ENCODE assay signal across 13 cellular contexts in the genomic region with DNA sequence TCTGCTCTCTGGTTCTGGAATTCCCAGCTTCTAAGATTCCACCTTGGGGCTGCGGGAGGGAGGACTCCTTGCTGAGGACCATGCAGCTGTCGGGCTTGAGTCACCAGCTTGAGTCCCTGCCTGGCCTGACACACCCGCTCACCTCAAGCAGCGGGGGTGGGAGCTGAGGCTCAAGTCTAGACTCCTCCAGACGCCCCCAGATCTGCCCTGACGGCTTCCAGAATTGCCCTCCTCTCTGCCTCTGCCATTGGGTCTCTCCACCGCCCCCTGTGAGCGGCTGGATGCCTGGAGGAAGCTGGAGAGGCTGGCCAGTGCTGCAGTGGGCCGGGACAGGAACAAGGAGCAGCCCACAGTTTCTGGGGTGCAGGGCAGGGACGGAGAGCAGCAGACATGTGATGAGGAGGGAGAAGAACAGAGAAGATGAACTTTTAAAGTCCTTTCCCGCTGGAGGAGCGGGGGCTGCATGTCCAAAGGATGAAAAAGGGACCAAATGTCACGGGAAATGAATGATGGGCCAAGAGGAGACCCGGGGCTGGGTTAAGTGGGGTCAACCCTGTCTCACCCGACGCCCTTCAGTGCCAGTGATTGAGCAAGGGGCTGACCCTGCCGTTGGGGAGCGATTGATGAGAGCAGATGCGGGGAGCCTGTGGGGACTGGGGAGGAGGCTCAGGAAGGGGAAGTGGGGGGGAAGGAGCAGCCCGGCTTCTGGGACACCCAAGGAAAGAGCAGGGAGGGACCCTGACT. TPM values are rescaled to one million over a fixed set of nuclear protein-coding genes. Genes with fewer than 3 reads are reported as not detected.
DNase-seq lines count a peak whose midpoint lies in the region; ATAC-seq, FAIRE-seq and TF ChIP-seq lines count a peak whose summit lies in the region.
"Had no signal": no experiment of that assay in that cellular context is flagged by ENCODE, and none has a peak within 500 bp of the region (broad histone marks: within the 10 kb centered on the region; RNA-seq: fewer than 3 reads in every experiment).

No MANE protein-coding gene starts in this region.

- TF ChIP-seq CTCF in fibroblast of lung (conservative IDR thresholded peaks at IDR 0.05 in 1 of 2, IDR thresholded peaks at IDR 0.05 in 1 of 2; ENCODE audit: low read depth in 1 of 2, low read length in 2 of 2), result peak; percentile 12 to 36

- intact Hi-C loops in sciatic nerve (cut with DNase I), result loop anchor here (10.0 kb wide), 1 partner anchor 173 kb away; the partner anchor contains the start of gene NTRK1

- H4K20me1 ChIP-seq in fibroblast of lung (ENCODE audit: control insufficient read depth, extremely low read depth, insufficient read depth, low read length), result no peaks in the 10 kb centered on the region

- H3K9me3 ChIP-seq in fibroblast of lung (ENCODE audit: control insufficient read depth, insufficient read depth, low read depth, low read length), result no peaks in the 10 kb centered on the region

- no peak overlapping the region for H2AFZ ChIP-seq in fibroblast of lung (ENCODE audit: low read length)

- peak; percentile 20 for ATAC-seq in sciatic nerve
- ATAC-seq: stimulated activated effector memory CD8-positive, alpha-beta T cell treated with anti-CD3 and anti-CD28 coated beads, Interleukin-12 subunit alpha, Interleukin-12 subunit beta, amount 100 ng/mL, for 72 hours had no signal

- H3K27me3 ChIP-seq in fibroblast of lung (ENCODE audit: control insufficient read depth, insufficient read depth, low read length), result no peaks in the 10 kb centered on the region

- H3K4me3 ChIP-seq in fibroblast of lung (replicated peaks in 1 of 4; ENCODE audit: control extremely low read depth in 1 of 4, insufficient read depth in 1 of 4, low read depth in 3 of 4, low read length in 4 of 4), result no peak overlapping the region

- FAIRE-seq in GM12891 (lab: Jason Lieb, UNC), result no peak
- FAIRE-seq: GM18507 had no signal

- TF ChIP-seq POLR2A in GM12891 (IDR thresholded peaks at IDR 0.05; ENCODE audit: low read depth, low read length), result no peak

- H3K79me2 ChIP-seq in fibroblast of lung (ENCODE audit: control insufficient read depth, insufficient read depth, low read length), result no peaks in the 10 kb centered on the region

- no peaks in the 10 kb centered on the region for H3K36me3 ChIP-seq in fibroblast of lung (ENCODE audit: control insufficient read depth, insufficient read depth, low read length)

- H3K27ac ChIP-seq in fibroblast of lung (ENCODE audit: insufficient read depth, low read length), result no peak overlapping the region
- H3K27ac ChIP-seq: 22Rv1 had no signal

- no peak overlapping the region for H3K9ac ChIP-seq in fibroblast of lung (ENCODE audit: insufficient read depth, low read length)

- DNase-seq in DMS 273 (lab: John Stamatoyannopoulos, UW; ENCODE audit: unreplicated experiment) (peak; percentile 55), DMS 273 treated with DMSO at 0.1 percent for 48 hours (lab: John Stamatoyannopoulos, UW) (no peak), RKO (ENCODE audit: low spot score) (peak; percentile 59), fibroblast of lung (ENCODE audit: low read depth in 2 of 2) (peak in 1 of 2 donors; percentile 69), sciatic nerve (ENCODE audit: low spot score) (no peak), epidermal melanocyte (ENCODE audit: insufficient read length, low spot score) (no peak), NCI-H345 (lab: John Stamatoyannopoulos, UW) (no peak), GM12891 (ENCODE audit: insufficient read length, low spot score) (no peak)
- DNase-seq: NCI-H1105 treated with DMSO at 0.1 percent for 48 hours, T-helper 2 cell had no signal

- peaks cover 15% of the 10 kb centered on the region for H3K4me1 ChIP-seq in fibroblast of lung (ENCODE audit: control insufficient read depth, extremely low read depth, insufficient read depth, low read length)

- no peak overlapping the region for H3K4me2 ChIP-seq in fibroblast of lung (ENCODE audit: extremely low read depth, insufficient read depth, low read length)

TF ChIP-seq in GM12891, 5 proteins besides CTCF, POLR2A, EP300 and RAD21:
- TF ChIP-seq POLR2AphosphoS5 (IDR thresholded peaks at IDR 0.05; ENCODE audit: low read depth, low read length) (no peak), POU2F2 (IDR thresholded peaks at IDR 0.05; ENCODE audit: low read depth, low read length) (no peak), PAX5 (IDR thresholded peaks at IDR 0.05; ENCODE audit: insufficient read depth, low read length, severe bottlenecking) (no peak), TAF1 (IDR thresholded peaks at IDR 0.05; ENCODE audit: low read depth, low read length) (no peak), SPI1 (IDR thresholded peaks at IDR 0.05; ENCODE audit: low read depth, low read length) (no peak; the same call in 1 of the 2 replicates)
TF ChIP-seq in GM12891: peak in this region for 0.

RNA-seq across cellular contexts. Expression of gene CRABP2, which starts 13.5 kb away (rescaled TPM):
- total RNA-seq in fibroblast of lung (33.4 and 70.4 TPM in 2 replicates), sciatic nerve (40.0 TPM)
- polyA plus RNA-seq in fibroblast of lung, result 48.9 and 184 TPM in 2 replicates
- 130 and 416 TPM in 2 replicates for polyA plus RNA-seq in fibroblast of lung (2012)
- polyA minus RNA-seq in fibroblast of lung (ENCODE audit: low replicate concordance), result 25.3 and 53.9 TPM in 2 replicates
- 0.18 TPM for polyA plus RNA-seq in GM12891 (2012; ENCODE audit: low read depth, missing spikeins)

RNA-seq across cellular contexts. Expression of gene NES, which starts 14.6 kb away (rescaled TPM):
- total RNA-seq in fibroblast of lung (44.2 and 87.4 TPM in 2 replicates), sciatic nerve (126 TPM)
- polyA plus RNA-seq in fibroblast of lung, result 23.0 and 34.6 TPM in 2 replicates
- 176 and 247 TPM in 2 replicates for polyA plus RNA-seq in fibroblast of lung (2012)
- 82.1 and 135 TPM in 2 replicates for polyA minus RNA-seq in fibroblast of lung (ENCODE audit: low replicate concordance)
- polyA plus RNA-seq in GM12891 (2012; ENCODE audit: low read depth, missing spikeins), result 0.01 TPM

RNA-seq across cellular contexts. Expression of gene METTL25B, which starts 36.4 kb away (rescaled TPM):
- 12.6 and 17.3 TPM in 2 replicates for total RNA-seq in fibroblast of lung
- polyA plus RNA-seq in fibroblast of lung, result 5.5 and 6.4 TPM in 2 replicates
- polyA plus RNA-seq in fibroblast of lung (2012), result 8.4 and 10.4 TPM in 2 replicates
- 13.9 and 23.2 TPM in 2 replicates for polyA minus RNA-seq in fibroblast of lung (ENCODE audit: low replicate concordance)
- 35.9 TPM for total RNA-seq in sciatic nerve
- polyA plus RNA-seq in GM12891 (2012; ENCODE audit: low read depth, missing spikeins), result 17.7 TPM

RNA-seq across cellular contexts. Expression of gene ISG20L2, which starts 36.7 kb away (rescaled TPM):
- total RNA-seq in fibroblast of lung, result 5.4 and 5.8 TPM in 2 replicates
- 23.6 and 29.9 TPM in 2 replicates for polyA plus RNA-seq in fibroblast of lung
- polyA plus RNA-seq in fibroblast of lung (2012), result 17.3 and 18.9 TPM in 2 replicates
- polyA minus RNA-seq in fibroblast of lung (ENCODE audit: low replicate concordance), result 64.3 and 80.6 TPM in 2 replicates
- 19.4 TPM for total RNA-seq in sciatic nerve
- 20.5 TPM for polyA plus RNA-seq in GM12891 (2012; ENCODE audit: low read depth, missing spikeins)

RNA-seq across cellular contexts. Expression of gene MRPL24, which starts 49.1 kb away (rescaled TPM):
- 39.8 and 58.8 TPM in 2 replicates for total RNA-seq in fibroblast of lung
- 67.2 and 108 TPM in 2 replicates for polyA plus RNA-seq in fibroblast of lung
- polyA plus RNA-seq in fibroblast of lung (2012), result 84.6 and 128 TPM in 2 replicates
- 49.8 and 84.4 TPM in 2 replicates for polyA minus RNA-seq in fibroblast of lung (ENCODE audit: low replicate concordance)
- total RNA-seq in sciatic nerve, result 59.5 TPM
- 116 TPM for polyA plus RNA-seq in GM12891 (2012; ENCODE audit: low read depth, missing spikeins)

Comparison
In these comparisons a context has a peak if more than half of its experiments do, and no peak if none do; other contexts are left out.
1. DNase-seq: peak in DMS 273 (single experiment) and RKO (single experiment); none in DMS 273 treated with DMSO at 0.1 percent for 48 hours (single experiment), sciatic nerve (single experiment), epidermal melanocyte (single experiment), NCI-H345 (single experiment) and GM12891 (single experiment).